Comparison of ENCODE assay signal across 1 cellular context in genomic region chr1:109493227-109493626, GRCh38.
TF ChIP-seq lines count a peak whose summit lies in the region.

No MANE protein-coding gene starts in this region.

TF ChIP-seq in H1, 55 proteins besides CTCF, POLR2A, EP300 and RAD21:
- TF ChIP-seq CBX8 (IDR thresholded peaks at IDR 0.05; ENCODE audit: borderline replicate concordance, low read depth, low read length) (no peak), ATF2 (IDR thresholded peaks at IDR 0.05; ENCODE audit: low read length) (no peak), MAX (IDR thresholded peaks at IDR 0.05) (no peak), ASH2L (IDR thresholded peaks at IDR 0.05; ENCODE audit: low read length) (no peak), TBP (IDR thresholded peaks at IDR 0.05; ENCODE audit: low read depth, low read length) (no peak), SIX5 (IDR thresholded peaks at IDR 0.05; ENCODE audit: low read depth, low read length) (no peak), SUZ12 (IDR thresholded peaks at IDR 0.05; ENCODE audit: low read length) (no peak), NANOG (IDR thresholded peaks at IDR 0.05; ENCODE audit: insufficient read depth, low read depth, low read length, poor library complexity, severe bottlenecking) (no peak)
